Comparison of ENCODE assay signal across 18 cellular contexts in the genomic region with DNA sequence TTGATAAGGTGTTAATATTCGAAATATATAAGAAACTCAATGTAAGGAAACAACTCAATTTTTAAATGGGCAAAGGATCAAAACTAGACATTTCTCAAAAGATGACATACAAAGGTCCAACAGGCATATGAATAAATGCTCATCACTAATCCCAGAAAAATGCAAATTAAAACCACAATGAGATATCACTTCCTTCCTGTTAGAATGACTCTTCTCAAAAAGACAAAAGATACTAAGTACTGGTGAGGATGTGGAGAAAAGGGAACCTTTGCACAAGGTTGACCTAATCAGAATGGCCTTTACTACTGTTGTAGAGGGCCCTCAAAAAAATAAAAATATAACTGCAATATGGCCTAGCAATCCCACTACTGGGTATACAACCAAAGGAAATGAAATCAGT.
"Had no signal": no experiment of that assay in that cellular context is flagged by ENCODE, and none has a peak within 500 bp of the region (broad histone marks: within the 10 kb centered on the region; RNA-seq: fewer than 3 reads in every experiment).

No MANE protein-coding gene starts in this region.

- FAIRE-seq: kidney had no signal

- H3K9me3 ChIP-seq: neutrophil, sigmoid colon, upper lobe of left lung had no signal

- ATAC-seq: effector memory CD8-positive, alpha-beta T cell; natural killer cell; T-helper 17 cell had no signal

- H3K79me2 ChIP-seq: parathyroid adenoma had no signal

- H3K4me1 ChIP-seq: left ventricle myocardium inferior, parathyroid adenoma, sigmoid colon, spleen, upper lobe of left lung had no signal

- H3K27me3 ChIP-seq: brain microvascular endothelial cell, neutrophil, sigmoid colon, spleen, upper lobe of left lung had no signal

- H2AFZ ChIP-seq: parathyroid adenoma had no signal

- H3K36me3 ChIP-seq: brain microvascular endothelial cell, left ventricle myocardium inferior, neutrophil, sigmoid colon, spleen, upper lobe of left lung had no signal

- H3K27ac ChIP-seq: brain microvascular endothelial cell, left ventricle myocardium inferior, neutrophil, parathyroid adenoma, sigmoid colon, spleen had no signal

- DNase-seq: activated CD4-positive, alpha-beta T cell treated with anti-CD3 and anti-CD28 coated beads, Interleukin-2, amount 50 U/mL, for 1 hour; activated CD4-positive, CD25-positive, alpha-beta regulatory T cell; activated CD8-positive, alpha-beta memory T cell treated with anti-CD3 and anti-CD28 coated beads for 24 hours; activated naive CD8-positive, alpha-beta T cell treated with anti-CD3 and anti-CD28 coated beads for 36 hours; brain microvascular endothelial cell; dermis blood vessel endothelial cell; effector memory CD8-positive, alpha-beta T cell; erythroblast; hippocampal formation; kidney; left ventricle myocardium inferior; natural killer cell; sigmoid colon; spleen; T-helper 17 cell; upper lobe of left lung had no signal

- H3K4me3 ChIP-seq: left ventricle myocardium inferior, sigmoid colon, spleen had no signal
